ENCODE assay signal across 8 cellular contexts in the genomic region with DNA sequence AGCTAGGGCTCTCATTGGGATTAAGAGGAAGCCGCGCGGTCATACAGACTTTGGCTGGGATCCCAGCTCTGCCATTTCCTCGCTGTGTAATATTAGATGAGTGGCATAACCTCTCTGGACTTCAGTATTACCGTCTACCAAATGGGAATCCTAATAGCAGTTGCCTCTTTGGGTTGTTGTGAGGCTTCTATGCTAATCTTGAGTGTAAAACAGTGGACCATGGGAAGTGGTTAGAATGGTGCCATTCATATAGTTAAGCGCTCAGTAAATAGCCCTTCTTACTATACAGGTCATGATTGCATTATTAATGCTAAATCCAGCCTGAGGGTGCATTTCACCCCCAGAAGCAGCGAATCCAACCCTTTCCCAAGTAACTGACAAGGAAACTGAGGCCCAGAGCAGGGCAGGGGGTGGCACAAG. TPM values are rescaled to one million over a fixed set of nuclear protein-coding genes. Genes with fewer than 3 reads are reported as not detected.
DNase-seq lines count a peak whose midpoint lies in the region; ATAC-seq, FAIRE-seq and TF ChIP-seq lines count a peak whose summit lies in the region.

No MANE protein-coding gene starts in this region.

- H3K27me3 Mint-ChIP-seq in activated T-cell treated with anti-CD3 and anti-CD28 coated beads, Interleukin-2, amount 50 U/mL, for 4 hours (ENCODE audit: low read depth): peaks cover 18% of the 10 kb centered on the region
- no peaks in the 10 kb centered on the region for H3K27me3 Mint-ChIP-seq in astrocyte (ENCODE audit: low read depth, unreplicated experiment)

- H3K4me3 ChIP-seq in astrocyte (ENCODE audit: insufficient read depth, low read depth, low read length) (peak overlapping the region; percentile 96), right lobe of liver (peak overlapping the region; percentile 39 to 81 (median 79)), tibial artery (peak overlapping the region; percentile 64 to 69)

- H3K4me1 ChIP-seq in astrocyte (ENCODE audit: insufficient read depth, low read length) (peaks cover 17% of the 10 kb centered on the region), right lobe of liver (peaks cover 0 to 7% (median 0%) of the 10 kb centered on the region in 4 donors), tibial artery (peaks cover 0 to 14% (median 12%) of the 10 kb centered on the region in 4 donors)

- H3K79me2 ChIP-seq in astrocyte (ENCODE audit: insufficient read depth, low read length): peaks cover 23% of the 10 kb centered on the region

- no peak for DNase-seq in activated T-cell treated with anti-CD3 and anti-CD28 coated beads, Interleukin-2, amount 50 U/mL, for 4 hours
- DNase-seq in activated T-cell treated with anti-CD3 and anti-CD28 coated beads for 4 hours (no peak), astrocyte (ENCODE audit: low read depth) (no peak), right lobe of liver (no peak), tibial artery (no peak), GM12892 (ENCODE audit: insufficient read length) (no peak), middle frontal gyrus (ENCODE audit: extremely low spot score, low spot score) (no peak), frontal cortex (ENCODE audit: low spot score in 2 of 2) (no peak)

- H3K4me2 ChIP-seq in astrocyte (ENCODE audit: low read length): peak overlapping the region; percentile 83

- peak overlapping the region; percentile 97 for H3K27ac Mint-ChIP-seq in astrocyte (ENCODE audit: unreplicated experiment)

- H3K27me3 ChIP-seq in astrocyte (ENCODE audit: insufficient read depth, low read length) (no peaks in the 10 kb centered on the region), right lobe of liver (no peaks in the 10 kb centered on the region), tibial artery (peaks cover 0 to 5% of the 10 kb centered on the region in 2 donors)

- no peak for TF ChIP-seq POLR2A in right lobe of liver (IDR thresholded peaks at IDR 0.05)
- no peak for TF ChIP-seq POLR2A in GM12892 (IDR thresholded peaks at IDR 0.05; ENCODE audit: low read depth, low read length)

- FAIRE-seq in astrocyte (lab: Jason Lieb, UNC): no peak
- FAIRE-seq in GM12892 (lab: Jason Lieb, UNC): no peak
- FAIRE-seq in frontal cortex (lab: Jason Lieb, UNC): no peak

- H3K27ac ChIP-seq in astrocyte (ENCODE audit: low read depth, low read length) (peak overlapping the region; percentile 99), right lobe of liver (peak overlapping the region; percentile 96 to 99 (median 97)), tibial artery (peak overlapping the region; percentile 89 to 92)

- peak overlapping the region; percentile 97 for H3K9ac ChIP-seq in astrocyte (ENCODE audit: low read length)

- no peak for TF ChIP-seq CTCF in astrocyte (IDR thresholded peaks at IDR 0.05; ENCODE audit: insufficient read depth, low read depth, low read length)
- no peak for TF ChIP-seq CTCF in right lobe of liver (IDR thresholded peaks at IDR 0.05)
- no peak for TF ChIP-seq CTCF in tibial artery (IDR thresholded peaks at IDR 0.05)

- no peaks in the 10 kb centered on the region for H3K36me3 ChIP-seq in astrocyte (ENCODE audit: insufficient read depth, low read length)
- no peaks in the 10 kb centered on the region for H3K36me3 ChIP-seq in right lobe of liver
- no peaks in the 10 kb centered on the region for H3K36me3 ChIP-seq in tibial artery

- intact Hi-C loops in right lobe of liver (cut with DNase I) (no loop called here), tibial artery (cut with DNase I; ENCODE audit: low total_unique reads) (no loop called here)

- H3K4me3 Mint-ChIP-seq in activated T-cell treated with anti-CD3 and anti-CD28 coated beads, Interleukin-2, amount 50 U/mL, for 4 hours: peak overlapping the region; percentile 91
- H3K4me3 Mint-ChIP-seq in astrocyte (ENCODE audit: unreplicated experiment): peak overlapping the region; percentile 94

- H4K20me1 ChIP-seq in astrocyte (ENCODE audit: insufficient read depth, low read length): no peaks in the 10 kb centered on the region

- 20% methylated on average over 5 of the region's 7 CpGs for WGBS in right lobe of liver (ENCODE audit: insufficient coverage, low coverage, low lambda C conversion rate, missing lambda C conversion rate)

- ATAC-seq in activated T-cell treated with anti-CD3 and anti-CD28 coated beads, Interleukin-2, amount 50 U/mL, for 4 hours: no peak
- ATAC-seq in right lobe of liver: peak in 1 of 4 donors; percentile 2

- H3K9me3 ChIP-seq in astrocyte (ENCODE audit: insufficient read depth, low read depth, low read length): no peaks in the 10 kb centered on the region
- no peaks in the 10 kb centered on the region for H3K9me3 ChIP-seq in right lobe of liver
- no peaks in the 10 kb centered on the region for H3K9me3 ChIP-seq in tibial artery

- peak overlapping the region; percentile 81 for H2AFZ ChIP-seq in astrocyte (ENCODE audit: low read depth, low read length)

- H3K9me3 Mint-ChIP-seq in activated T-cell treated with anti-CD3 and anti-CD28 coated beads, Interleukin-2, amount 50 U/mL, for 4 hours: no peaks in the 10 kb centered on the region
- peaks cover 2% of the 10 kb centered on the region for H3K9me3 Mint-ChIP-seq in astrocyte (ENCODE audit: unreplicated experiment)

- peaks cover 17% of the 10 kb centered on the region for H3K4me1 Mint-ChIP-seq in activated T-cell treated with anti-CD3 and anti-CD28 coated beads, Interleukin-2, amount 50 U/mL, for 4 hours (ENCODE audit: low read depth)
- H3K4me1 Mint-ChIP-seq in astrocyte (ENCODE audit: low read depth, unreplicated experiment): peaks cover 3% of the 10 kb centered on the region

- H3K36me3 Mint-ChIP-seq in activated T-cell treated with anti-CD3 and anti-CD28 coated beads, Interleukin-2, amount 50 U/mL, for 4 hours (ENCODE audit: insufficient read depth): peaks cover 5% of the 10 kb centered on the region
- no peaks in the 10 kb centered on the region for H3K36me3 Mint-ChIP-seq in astrocyte (ENCODE audit: low read depth, unreplicated experiment)

RNA-seq across cellular contexts. Expression of a gene that starts 0.6 kb away (rescaled TPM):
- total RNA-seq in activated T-cell treated with anti-CD3 and anti-CD28 coated beads, Interleukin-2, amount 50 U/mL, for 4 hours: 10 to 100 TPM; 14.1 to 15.5 (median 15.1) TPM
- 12.4 and 12.8 TPM in 2 replicates for total RNA-seq in astrocyte
- 10 to 100 TPM in 2 of 6 experiments, 1 to 10 TPM in 4; 6.7 to 18.1 (median 8.1) TPM for total RNA-seq in right lobe of liver
- 6.1 TPM for polyA plus RNA-seq in GM12892 (2012; ENCODE audit: missing spikeins)
- 1.6 TPM for total RNA-seq in frontal cortex

RNA-seq across cellular contexts. Expression of a gene that starts 16.8 kb away (rescaled TPM):
- total RNA-seq in activated T-cell treated with anti-CD3 and anti-CD28 coated beads, Interleukin-2, amount 50 U/mL, for 4 hours: under 1 TPM in 1 of 3 donors, not detected in 2; 0.05 TPM
- total RNA-seq in astrocyte: 0.14 and 0.30 TPM in 2 replicates
- total RNA-seq in right lobe of liver: 1 to 10 TPM in 4 of 6 experiments, under 1 TPM in 2; 0.83 to 3.1 (median 1.3) TPM
- not detected for polyA plus RNA-seq in GM12892 (2012; ENCODE audit: missing spikeins)
- under 0.01 TPM for total RNA-seq in frontal cortex

RNA-seq across cellular contexts. Expression of a gene that starts 54.0 kb away (rescaled TPM):
- total RNA-seq in activated T-cell treated with anti-CD3 and anti-CD28 coated beads, Interleukin-2, amount 50 U/mL, for 4 hours: 100 to 1,000 TPM; 136 to 178 (median 150) TPM
- total RNA-seq in astrocyte: 24.6 and 27.8 TPM in 2 replicates
- 10 to 100 TPM; 12.6 to 19.7 (median 13.8) TPM for total RNA-seq in right lobe of liver
- polyA plus RNA-seq in GM12892 (2012; ENCODE audit: missing spikeins): 51.3 TPM
- total RNA-seq in frontal cortex: 13.0 TPM
